27 cellular contexts compared by ENCODE assay signal in genomic region chr20:56845546-56846081, GRCh38.
"Had no signal": no experiment of that assay in that cellular context is flagged by ENCODE, and none has a peak within 500 bp of the region (broad histone marks: within the 10 kb centered on the region; RNA-seq: fewer than 3 reads in every experiment).

No MANE protein-coding gene starts in this region.

- H3K36me3 ChIP-seq: adrenal gland, breast epithelium, SJCRH30 had no signal

- H3K4me1 ChIP-seq: adrenal gland, body of pancreas, breast epithelium, SJCRH30 had no signal

- H3K27ac ChIP-seq: adrenal gland, body of pancreas, breast epithelium, coronary artery, SJCRH30, SK-N-MC had no signal

- H3K27me3 ChIP-seq: body of pancreas, breast epithelium, SJCRH30 had no signal

- ATAC-seq: activated CD8-positive, alpha-beta T cell treated with anti-CD3 and anti-CD28 coated beads, Interleukin-2, amount 10 ng/mL, durations not matched to agents 7 days and 5 days; activated naive CD4-positive, alpha-beta T cell treated with anti-CD3 and anti-CD28 coated beads, Interleukin-2, amount 50 U/mL, for 72 hours; body of pancreas had no signal

- H3K9me3 ChIP-seq: adrenal gland, body of pancreas, breast epithelium, SJCRH30 had no signal

- H3K4me3 ChIP-seq: adrenal gland, body of pancreas, breast epithelium, coronary artery, SJCRH30, SK-N-MC had no signal

- DNase-seq: activated CD4-positive, alpha-beta T cell treated with anti-CD3 and anti-CD28 coated beads, Interleukin-2, amount 10 ng/mL, durations not matched to agents 7 days and 5 days; activated CD4-positive, alpha-beta T cell treated with anti-CD3 and anti-CD28 coated beads, Interleukin-2, amount 50 U/mL, for 48 hours; activated CD8-positive, alpha-beta T cell treated with anti-CD3 and anti-CD28 coated beads, Interleukin-2, amount 10 ng/mL, durations not matched to agents 7 days and 5 days; activated gamma-delta T cell treated with Interleukin-2 at 50 U/mL for 16 hours; activated naive CD4-positive, alpha-beta T cell treated with anti-CD3 and anti-CD28 coated beads for 36 hours; activated T-cell treated with anti-CD3 and anti-CD28 coated beads, Interleukin-2, amount 50 U/mL, for 24 hours; adrenal gland; body of pancreas; NCI-H1105; NCI-H1417 treated with DMSO at 0.1 percent for 48 hours; NCI-H187 treated with DMSO at 0.1 percent for 48 hours; NCI-H2081; NCI-H2171 treated with DMSO at 0.1 percent for 48 hours; NCI-H2227 treated with DMSO at 0.1 percent for 48 hours; NCI-H446 treated with DMSO at 0.1 percent for 48 hours; NCI-H524; NCI-H748 treated with DMSO at 0.1 percent for 48 hours; NK-92 treated with Interleukin-12 subunit alpha and Interleukin-12 subunit beta, amount 100 ng/mL, for 24 hours; OCI-M1; SHP77; SJCRH30; T1000 had no signal

- FAIRE-seq: astrocyte had no signal
